Comparison of ENCODE assay signal across 9 cellular contexts in genomic region chr17:7021993-7022778, GRCh38. TPM values are rescaled to one million over a fixed set of nuclear protein-coding genes. Genes with fewer than 3 reads are reported as not detected.
DNase-seq lines count a peak whose midpoint lies in the region; ATAC-seq and TF ChIP-seq lines count a peak whose summit lies in the region.
"Had no signal": no experiment of that assay in that cellular context is flagged by ENCODE, and none has a peak within 500 bp of the region (broad histone marks: within the 10 kb centered on the region; RNA-seq: fewer than 3 reads in every experiment).

No MANE protein-coding gene starts in this region.

- in situ Hi-C loops in transverse colon (cut with MboI; ENCODE audit: low pct_ligation_motif_present in 1 of 4, low pct_unique_long_range_greater_than_20kb in 1 of 4, low sequenced_read_pairs in 3 of 4), result loop anchor here in 2 of 4 donors (25.0 kb wide), 2 partner anchors 360 to 385 kb away; partner anchors contain the start of genes C17orf100 (in 1 of the 2), KIAA0753 (in 1 of the 2), MED31 (in 1 of the 2) and TXNDC17 (in 1 of the 2)

- no peaks in the 10 kb centered on the region for H3K9me3 ChIP-seq in HUES48 (ENCODE audit: control insufficient read depth, insufficient read depth, low read length)
- no peaks in the 10 kb centered on the region for H3K9me3 ChIP-seq in osteoblast (ENCODE audit: low read depth, low read length)
- H3K9me3 ChIP-seq in transverse colon, result no peaks in the 10 kb centered on the region

- no peaks in the 10 kb centered on the region for H4K20me1 ChIP-seq in osteoblast (ENCODE audit: insufficient read depth, low read length)

- H3K36me3 ChIP-seq in HUES48 (ENCODE audit: control insufficient read depth, insufficient read depth, low read length) (peaks cover 4% of the 10 kb centered on the region; the same call in 1 of the 2 replicates), osteoblast (ENCODE audit: insufficient read depth, low read length) (peaks cover 4% of the 10 kb centered on the region), transverse colon (no peaks in the 10 kb centered on the region)

- WGBS in transverse colon (ENCODE audit: low coverage in 1 of 2), 2 donors, result 2% methylated on average over 50 of the region's 53 CpGs; no CpG with 5 or more reads in 1 of the 2 donors

- TF ChIP-seq EP300 in transverse colon (IDR thresholded peaks at IDR 0.05; ENCODE audit: low read depth), result no peak

- peak; percentile 99 for TF ChIP-seq CTCF in C4-2B (conservative IDR thresholded peaks at IDR 0.05)
- peak; percentile 94 for TF ChIP-seq CTCF in RWPE1 (conservative IDR thresholded peaks at IDR 0.05; ENCODE audit: low read depth)
- TF ChIP-seq CTCF in osteoblast (IDR thresholded peaks at IDR 0.05; ENCODE audit: extremely low read depth, low read depth, low read length), result peak; percentile 78
- peak; percentile 91 to 98 (median 95) for TF ChIP-seq CTCF in transverse colon (IDR thresholded peaks at IDR 0.05)

- ATAC-seq in GM19351 (IDR thresholded peaks at IDR 0.05; ENCODE audit: unreplicated experiment), result peak; percentile 76

- H3K4me1 ChIP-seq in HUES48 (ENCODE audit: control insufficient read depth, insufficient read depth, low read length) (peaks cover 12% of the 10 kb centered on the region), osteoblast (ENCODE audit: insufficient read depth, low read length) (peaks cover 41% of the 10 kb centered on the region), transverse colon (peaks cover 14 to 39% (median 31%) of the 10 kb centered on the region in 4 donors)

- CTCF ChIA-PET in RWPE1 (lab: Yijun Ruan, JAX), result interaction anchor here (0.6 to 1.9 kb wide), 14 partner anchors 13 to 308 kb away, joined by 3 to 16 read pairs (median 4); partner anchors contain the start of genes ASGR2 and SLC16A13

- H3K27ac ChIP-seq in C4-2B (peak overlapping the region; percentile 1; the same call in 1 of the 2 replicates), HUES48 (ENCODE audit: low read depth, low read length) (no peak overlapping the region), RWPE1 (peak overlapping the region; percentile 48), osteoblast (ENCODE audit: low read depth, low read length) (no peak overlapping the region), transverse colon (peak overlapping the region; percentile 56 to 69 (median 66))

- POLR2A ChIA-PET in RWPE1 (lab: Yijun Ruan, JAX; ENCODE audit: low non-redundant PET), result interaction anchor here (0.6 kb wide), 1 partner anchor 262 kb away, joined by 6 read pairs; no protein-coding TSS in a partner anchor

- TF ChIP-seq POLR2A in transverse colon (IDR thresholded peaks at IDR 0.05), result no peak

- DNase-seq in RWPE1 (ENCODE audit: low spot score), result peak; percentile 59
- peak; percentile 40 to 70 (median 56) for DNase-seq in activated naive CD4-positive, alpha-beta T cell (lab: John Stamatoyannopoulos, UW)
- peak; percentile 69 for DNase-seq in glomerular endothelial cell (ENCODE audit: extremely low read depth, low read depth, low spot score)
- peak; percentile 99 for DNase-seq in osteoblast (ENCODE audit: insufficient read length, low spot score, missing footprints)
- peak; percentile 86 for DNase-seq in transverse colon

- intact Hi-C loops in transverse colon (cut with DNase I; ENCODE audit: low total_unique reads), result no loop called here

- peak overlapping the region; percentile 76 for H3K4me2 ChIP-seq in osteoblast (ENCODE audit: insufficient read depth, low read length)

- H3K4me3 ChIP-seq in HUES48 (ENCODE audit: low read depth, low read length) (peak overlapping the region; percentile 64; the same call in 1 of the 2 replicates), osteoblast (ENCODE audit: insufficient read depth, low read length) (peak overlapping the region; percentile 53), transverse colon (peak overlapping the region in 2 of 4 donors; percentile 19 to 31)

- H3K79me2 ChIP-seq in osteoblast (ENCODE audit: insufficient read depth, low read length), result peaks cover 5% of the 10 kb centered on the region

- peak overlapping the region; percentile 85 for H2AFZ ChIP-seq in osteoblast (ENCODE audit: low read length)

- H3K9ac ChIP-seq in HUES48 (ENCODE audit: low read depth, low read length), result no peak overlapping the region

- H3K27me3 ChIP-seq in HUES48 (ENCODE audit: control insufficient read depth, insufficient read depth, low read length) (peaks cover 33% of the 10 kb centered on the region), osteoblast (ENCODE audit: insufficient read depth, low read length) (peaks cover 4% of the 10 kb centered on the region), transverse colon (peaks cover 12% of the 10 kb centered on the region)

RNA-seq across cellular contexts. Expression of gene BCL6B, which starts 0.7 kb away (rescaled TPM):
- 120 and 180 TPM in 2 replicates for total RNA-seq in glomerular endothelial cell
- total RNA-seq in osteoblast, result not detected in 2 replicates
- total RNA-seq in transverse colon, result 1 to 10 TPM in 1 of 4 donors, under 1 TPM in 2, not detected in 1; 0.32 to 1.8 (median 0.82) TPM

RNA-seq across cellular contexts. Expression of gene RNASEK, which starts 9.8 kb away (rescaled TPM):
- total RNA-seq in glomerular endothelial cell (459 and 493 TPM in 2 replicates), osteoblast (37.3 and 38.9 TPM in 2 replicates), transverse colon (100 to 1,000 TPM in 2 of 4 donors, 10 to 100 TPM in 2; 38.8 to 177 (median 118) TPM)

RNA-seq across cellular contexts. Expression of gene SLC16A13, which starts 13.6 kb away (rescaled TPM):
- 6.6 and 7.9 TPM in 2 replicates for total RNA-seq in glomerular endothelial cell
- total RNA-seq in osteoblast, result 1.2 and 1.4 TPM in 2 replicates
- total RNA-seq in transverse colon, result 1 to 10 TPM in 3 of 4 donors, not detected in 1; 2.4 to 8.6 (median 3.5) TPM

RNA-seq across cellular contexts. Expression of gene SLC16A11, which starts 21.7 kb away (rescaled TPM):
- total RNA-seq in glomerular endothelial cell (0.12 and 0.44 TPM in 2 replicates), osteoblast (0.29 and 0.36 TPM in 2 replicates), transverse colon (1 to 10 TPM in 2 of 4 donors, not detected in 2; 1.2 to 2.2 TPM)

RNA-seq across cellular contexts. Expression of gene ALOX12, which starts 26.3 kb away (rescaled TPM):
- total RNA-seq in glomerular endothelial cell (not detected in 2 replicates), osteoblast (not detected in 2 replicates), transverse colon (not detected)
- total RNA-seq: T-helper 2 cell treated with Interferon-gamma antibody and Interleukin-4, amounts not matched to agents 100 ng/mL and 5 ng/mL, for 36 hours had no signal

Comparison
In these comparisons a context has a peak if more than half of its experiments do, and no peak if none do; other contexts are left out.
1. H3K27ac ChIP-seq: peak in C4-2B (single experiment), RWPE1 (single experiment) and transverse colon (4 of 4); none in HUES48 (single experiment) and osteoblast (single experiment).
2. RNA of gene BCL6B, which starts 0.7 kb away (total RNA-seq): 120 to 180 TPM in glomerular endothelial cell; 0.32 to 1.8 TPM in transverse colon and not detected in osteoblast; every median in the first group is over 10 times any median in the second.
3. Peak in every context shown above with its lines, with median percentiles within 50 percentile points of each other: CTCF ChIP-seq and DNase-seq.